In genomic region chr18:32048507-32049091, GRCh38 we compare ENCODE assay signal across 8 cellular contexts. TPM values are rescaled to one million over a fixed set of nuclear protein-coding genes. Genes with fewer than 3 reads are reported as not detected.
DNase-seq lines count a peak whose midpoint lies in the region; ATAC-seq lines count a peak whose summit lies in the region.

No MANE protein-coding gene starts in this region.

- peak; percentile 62 for ATAC-seq in activated CD4-positive, alpha-beta T cell treated with anti-CD3 and anti-CD28 coated beads for 36 hours
- peak; percentile 69 for ATAC-seq in HG02798 (IDR thresholded peaks at IDR 0.05; ENCODE audit: poor library complexity, unreplicated experiment)
- ATAC-seq in T-cell (replicated peaks in 1 of 4) = peak in 2 of 4 experiments; percentile 24 to 41
- no peak for ATAC-seq in HG02970 (IDR thresholded peaks at IDR 0.05; ENCODE audit: low FRiP score, unreplicated experiment)

- POLR2A ChIA-PET in activated CD4-positive, alpha-beta T cell treated with anti-CD3 and anti-CD28 coated beads for 36 hours (lab: Charles Lee) = interaction anchor here (0.6 to 1.8 kb wide), 5 partner anchors 10 to 41 kb away, joined by 3 to 10 read pairs (median 4); no protein-coding TSS in a partner anchor
- POLR2A ChIA-PET in T-cell (lab: Charles Lee) = interaction anchor here in 1 of 2 donors (1.3 kb wide), 1 partner anchor 29 kb away, joined by 4 read pairs; no protein-coding TSS in a partner anchor

- peak; percentile 52 for DNase-seq in activated CD4-positive, alpha-beta T cell treated with anti-CD3 and anti-CD28 coated beads for 36 hours
- no peak for DNase-seq in activated CD4-positive, alpha-beta T cell treated with anti-CD3 and anti-CD28 coated beads, Interleukin-2, amount 50 U/mL, for 1 hour
- no peak for DNase-seq in T-cell
- peak; percentile 44 for DNase-seq in globus pallidus (ENCODE audit: low spot score)
- peak; percentile 42 for DNase-seq in stimulated activated CD8-positive, alpha-beta memory T cell treated with anti-CD3 and anti-CD28 coated beads, Interleukin-4, amount 100 ng/mL, for 48 hours
- no peak for DNase-seq in SW 1271 (lab: John Stamatoyannopoulos, UW)

- peaks cover 42% of the 10 kb centered on the region for H3K4me1 Mint-ChIP-seq in activated CD4-positive, alpha-beta T cell treated with anti-CD3 and anti-CD28 coated beads for 36 hours
- peaks cover 27 to 48% (median 42%) of the 10 kb centered on the region in 3 donors for H3K4me1 Mint-ChIP-seq in T-cell

- H3K27ac Mint-ChIP-seq in activated CD4-positive, alpha-beta T cell treated with anti-CD3 and anti-CD28 coated beads for 36 hours = peak overlapping the region; percentile 84
- peak overlapping the region; percentile 80 to 91 for H3K27ac Mint-ChIP-seq in T-cell

- no peak overlapping the region for H3K4me3 Mint-ChIP-seq in activated CD4-positive, alpha-beta T cell treated with anti-CD3 and anti-CD28 coated beads for 36 hours
- peak overlapping the region in 1 of 3 donors; percentile 49 for H3K4me3 Mint-ChIP-seq in T-cell

- intact Hi-C loops in activated CD4-positive, alpha-beta T cell treated with anti-CD3 and anti-CD28 coated beads for 36 hours (cut with DNase I, micrococcal nuclease) = loop anchor here (1.0 kb wide), 2 partner anchors 7 to 44 kb away; no protein-coding TSS in a partner anchor

- CTCF ChIA-PET in activated CD4-positive, alpha-beta T cell treated with anti-CD3 and anti-CD28 coated beads for 36 hours (lab: Charles Lee) = interaction anchor here (0.6 to 3.1 kb wide), 9 partner anchors 12 to 153 kb away, joined by 3 to 20 read pairs (median 3); partner anchors contain the start of gene RNF125
- CTCF ChIA-PET in T-cell (lab: Charles Lee) = interaction anchor here in 1 of 2 donors (1.3 kb wide), 1 partner anchor 43 kb away, joined by 3 read pairs; the partner anchor contains the start of gene RNF138

- no peaks in the 10 kb centered on the region for H3K27me3 Mint-ChIP-seq in activated CD4-positive, alpha-beta T cell treated with anti-CD3 and anti-CD28 coated beads for 36 hours
- H3K27me3 Mint-ChIP-seq in T-cell = no peaks in the 10 kb centered on the region

- peaks cover 34% of the 10 kb centered on the region for H3K36me3 Mint-ChIP-seq in activated CD4-positive, alpha-beta T cell treated with anti-CD3 and anti-CD28 coated beads for 36 hours (ENCODE audit: low read depth)
- peaks cover 39% of the 10 kb centered on the region for H3K36me3 Mint-ChIP-seq in T-cell

- H3K9me3 Mint-ChIP-seq in activated CD4-positive, alpha-beta T cell treated with anti-CD3 and anti-CD28 coated beads for 36 hours (ENCODE audit: low read depth) = no peaks in the 10 kb centered on the region
- H3K9me3 Mint-ChIP-seq in T-cell = no peaks in the 10 kb centered on the region

RNA-seq across cellular contexts. Expression of gene RNF125, which starts 30.0 kb away (rescaled TPM):
- total RNA-seq in activated CD4-positive, alpha-beta T cell treated with anti-CD3 and anti-CD28 coated beads for 36 hours = 10 to 100 TPM; 21.6 to 22.2 TPM
- total RNA-seq in T-cell = 10 to 100 TPM; 33.6 to 70.1 (median 37.4) TPM

RNA-seq across cellular contexts. Expression of gene RNF138, which starts 43.1 kb away (rescaled TPM):
- total RNA-seq in activated CD4-positive, alpha-beta T cell treated with anti-CD3 and anti-CD28 coated beads for 36 hours = 10 to 100 TPM; 84.4 to 85.1 TPM
- 100 to 1,000 TPM in 1 of 5 donors, 10 to 100 TPM in 4; 61.3 to 103 (median 67.5) TPM for total RNA-seq in T-cell

Comparison
In these comparisons a context has a peak if more than half of its experiments do, and no peak if none do; other contexts are left out.
1. DNase-seq: peak in activated CD4-positive, alpha-beta T cell treated with anti-CD3 and anti-CD28 coated beads for 36 hours (single experiment), globus pallidus (single experiment) and stimulated activated CD8-positive, alpha-beta memory T cell treated with anti-CD3 and anti-CD28 coated beads, Interleukin-4, amount 100 ng/mL, for 48 hours (single experiment); none in activated CD4-positive, alpha-beta T cell treated with anti-CD3 and anti-CD28 coated beads, Interleukin-2, amount 50 U/mL, for 1 hour (single experiment), T-cell (0 of 34) and SW 1271 (0 of 2).